1 cellular context compared by ENCODE assay signal in the genomic region with DNA sequence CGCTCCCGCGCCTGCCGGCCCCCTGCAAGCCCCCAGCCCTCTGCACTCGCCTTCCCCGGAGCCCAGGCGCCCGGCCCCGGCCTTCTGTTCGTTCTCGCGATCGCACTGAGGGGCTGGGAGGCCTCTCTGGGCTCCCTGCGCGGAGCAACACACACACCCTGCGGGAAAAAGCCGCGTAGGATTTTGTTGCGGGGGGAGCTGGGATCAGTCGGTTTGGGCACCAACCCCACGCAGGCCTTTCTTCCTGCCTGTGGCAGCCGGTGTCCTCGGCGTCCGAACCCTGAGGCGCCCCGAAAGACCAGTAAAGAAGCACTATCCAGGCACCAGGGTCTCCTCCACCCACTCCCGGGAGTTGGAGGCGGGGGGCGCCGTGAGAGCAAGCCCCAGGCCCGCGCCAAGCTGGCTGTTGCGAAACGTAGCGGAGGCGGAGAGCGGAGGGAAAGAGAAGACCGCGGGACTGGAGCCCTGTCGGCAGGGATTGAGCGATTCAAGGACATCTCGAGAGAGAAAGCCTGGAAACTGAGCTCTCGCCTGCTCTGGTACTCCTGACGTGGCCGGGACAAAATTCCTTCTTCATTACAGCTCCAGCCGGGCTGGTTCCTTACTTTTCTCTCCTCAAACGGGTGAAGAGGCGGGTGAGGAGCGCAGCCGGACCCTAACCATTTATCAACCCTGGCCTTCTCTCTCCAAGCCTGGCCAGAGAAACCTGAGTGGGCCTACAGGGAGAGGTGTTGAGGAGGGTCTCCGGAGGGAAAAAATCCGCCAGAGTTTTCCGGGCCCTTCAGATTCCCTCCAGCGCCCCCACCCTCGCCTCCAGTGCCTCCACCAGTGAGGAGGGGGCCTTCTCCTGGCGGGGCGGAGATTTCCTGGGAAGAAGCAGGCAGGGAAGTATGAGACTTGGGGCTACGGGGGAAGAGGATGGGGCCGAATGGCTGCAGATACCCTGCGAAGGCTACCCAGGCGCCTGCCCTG.
A peak's percentile ranks its signal among the peaks of the same experiment; 100 is the strongest.
TF ChIP-seq lines count a peak whose summit lies in the region.

No MANE protein-coding gene starts in this region.

TF ChIP-seq in IMR-90, 13 proteins besides CTCF, POLR2A, EP300 and RAD21:
- no peak for TF ChIP-seq CHD1 (IDR thresholded peaks at IDR 0.05; ENCODE audit: low read depth, low read length)
- TF ChIP-seq RFX5 (IDR thresholded peaks at IDR 0.05; ENCODE audit: low read depth, low read length), result no peak
- TF ChIP-seq FOS (IDR thresholded peaks at IDR 0.05; ENCODE audit: low read depth, low read length), result no peak
- no peak for TF ChIP-seq NFE2L2 (IDR thresholded peaks at IDR 0.05; ENCODE audit: low read depth, low read length)
- TF ChIP-seq CEBPB (IDR thresholded peaks at IDR 0.05; ENCODE audit: low read depth, low read length), result peak; percentile 54
- TF ChIP-seq ELK1 (IDR thresholded peaks at IDR 0.05; ENCODE audit: borderline replicate concordance, low read depth, low read length), result no peak
- no peak for TF ChIP-seq SMC3 (IDR thresholded peaks at IDR 0.05; ENCODE audit: low read depth, low read length)
- no peak for TF ChIP-seq MAZ (IDR thresholded peaks at IDR 0.05; ENCODE audit: borderline replicate concordance, low read depth, low read length)
